ENCODE assay signal across 9 cellular contexts in the genomic region with DNA sequence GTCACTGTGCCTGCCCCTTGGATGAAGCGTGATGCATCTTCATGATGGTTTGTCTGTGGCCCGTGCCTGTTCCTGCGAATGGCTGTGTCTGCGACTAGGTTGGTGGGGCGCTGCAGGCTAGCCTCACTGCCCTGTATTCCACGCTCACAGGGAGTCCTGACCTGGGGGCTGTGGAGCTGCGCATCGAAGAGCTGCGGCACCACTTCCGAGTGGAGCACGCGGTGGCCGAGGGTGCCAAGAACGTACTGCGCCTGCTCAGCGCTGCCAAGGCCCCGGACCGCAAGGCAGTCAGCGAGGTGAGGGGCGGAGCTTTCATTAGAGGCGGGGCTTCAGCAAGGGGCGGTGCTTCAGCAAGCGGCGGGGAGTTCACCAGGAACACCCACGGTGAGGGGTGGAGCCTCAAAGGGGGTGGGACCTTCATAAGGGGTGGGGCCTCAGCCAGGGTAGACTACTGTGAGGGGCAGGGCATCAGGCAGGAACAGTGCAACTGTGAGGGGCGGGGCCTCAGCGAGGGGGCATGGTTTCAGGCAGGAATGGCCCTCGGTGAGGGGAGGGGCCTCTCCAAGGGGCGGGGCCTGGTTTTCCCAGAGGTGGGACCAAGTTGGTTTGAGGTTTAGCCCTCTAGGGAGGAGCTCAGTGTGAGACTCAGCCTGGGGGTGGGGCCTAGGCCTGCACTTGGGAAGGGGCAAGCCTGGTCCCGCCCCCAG. TPM values are rescaled to one million over a fixed set of nuclear protein-coding genes. Genes with fewer than 3 reads are reported as not detected.
A peak's percentile ranks its signal among the peaks of the same experiment; 100 is the strongest.
DNase-seq lines count a peak whose midpoint lies in the region; ATAC-seq and TF ChIP-seq lines count a peak whose summit lies in the region.
"Had no signal": no experiment of that assay in that cellular context is flagged by ENCODE, and none has a peak within 500 bp of the region (broad histone marks: within the 10 kb centered on the region; RNA-seq: fewer than 3 reads in every experiment).

No MANE protein-coding gene starts in this region.

- POLR2A ChIA-PET in PC-9 (lab: Charles Lee; ENCODE audit: unreplicated experiment): no interaction called here

- peaks cover 49% of the 10 kb centered on the region for H3K36me3 ChIP-seq in PC-9 (ENCODE audit: low read depth)

- H3K9me3 Mint-ChIP-seq in activated T-cell treated with anti-CD3 and anti-CD28 coated beads, Interleukin-2, amount 50 U/mL, for 4 hours: no peaks in the 10 kb centered on the region
- H3K9me3 Mint-ChIP-seq: T-helper 1 cell treated with Interleukin-12 subunit alpha and Interleukin-12 subunit beta and Interleukin-4 antibody, amounts not matched to agents 30 μg/mL and 1 μg/mL, for 36 hours had no signal

- no peak overlapping the region for H3K4me2 ChIP-seq in PC-9

- no TSS peak for BruUV-seq in PC-9 (replicated peaks; lab: Mats Ljungman, UMichigan)

- no peak for TF ChIP-seq CTCF in PC-9 (conservative IDR thresholded peaks at IDR 0.05)

- H2AFZ ChIP-seq in PC-9: no peak overlapping the region

- H3F3A ChIP-seq in PC-9 (ENCODE audit: insufficient read depth, low read depth): peaks cover 38% of the 10 kb centered on the region

- H3K27me3 Mint-ChIP-seq in activated T-cell treated with anti-CD3 and anti-CD28 coated beads, Interleukin-2, amount 50 U/mL, for 4 hours (ENCODE audit: low read depth): no peaks in the 10 kb centered on the region

- no peaks in the 10 kb centered on the region for H3K27me3 ChIP-seq in PC-9 (ENCODE audit: insufficient read depth, low read depth)

- H4K20me1 ChIP-seq in PC-9 (ENCODE audit: insufficient read depth): peaks cover 19% of the 10 kb centered on the region

- DNase-seq in NCI-H146 (lab: John Stamatoyannopoulos, UW) (peak; percentile 35), NCI-H146 treated with DMSO at 0.1 percent for 48 hours (lab: John Stamatoyannopoulos, UW; ENCODE audit: unreplicated experiment) (no peak), PC-9 (peak; percentile 54 to 70), left colon (no peak), OCI-M2 (lab: John Stamatoyannopoulos, UW; ENCODE audit: unreplicated experiment) (no peak), AML-193 (lab: John Stamatoyannopoulos, UW) (no peak), globus pallidus (ENCODE audit: low spot score) (no peak)
- DNase-seq in activated T-cell treated with anti-CD3 and anti-CD28 coated beads, Interleukin-2, amount 50 U/mL, for 4 hours: peak; percentile 33

- peaks cover 12% of the 10 kb centered on the region for H3K4me1 Mint-ChIP-seq in activated T-cell treated with anti-CD3 and anti-CD28 coated beads, Interleukin-2, amount 50 U/mL, for 4 hours (ENCODE audit: low read depth)

- no peaks in the 10 kb centered on the region for H3K9me2 ChIP-seq in PC-9 (ENCODE audit: insufficient read depth)

- H3K79me2 ChIP-seq in PC-9 (ENCODE audit: low read depth): no peaks in the 10 kb centered on the region

- no peaks in the 10 kb centered on the region for H3K4me1 ChIP-seq in PC-9 (replicated peaks; ENCODE audit: insufficient read depth)

- H3K9me3 ChIP-seq in PC-9 (ENCODE audit: insufficient read depth, low read depth): no peaks in the 10 kb centered on the region

- ATAC-seq in activated T-cell treated with anti-CD3 and anti-CD28 coated beads, Interleukin-2, amount 50 U/mL, for 4 hours: peak; percentile 96 to 97
- peak; percentile 38 for ATAC-seq in left colon

- H3K4me3 Mint-ChIP-seq in activated T-cell treated with anti-CD3 and anti-CD28 coated beads, Interleukin-2, amount 50 U/mL, for 4 hours: no peak overlapping the region
- H3K4me3 Mint-ChIP-seq: T-helper 1 cell treated with Interleukin-12 subunit alpha and Interleukin-12 subunit beta and Interleukin-4 antibody, amounts not matched to agents 30 μg/mL and 1 μg/mL, for 36 hours had no signal

- intact Hi-C loops in PC-9 (cut with micrococcal nuclease; ENCODE audit: unreplicated experiment) (no loop called here), left colon (cut with DNase I, micrococcal nuclease) (no loop called here)

- H3K36me3 Mint-ChIP-seq in activated T-cell treated with anti-CD3 and anti-CD28 coated beads, Interleukin-2, amount 50 U/mL, for 4 hours (ENCODE audit: insufficient read depth): peaks cover 36% of the 10 kb centered on the region

- H3K4me3 ChIP-seq in PC-9: no peak overlapping the region

- CTCF ChIA-PET in PC-9 (lab: Charles Lee): no interaction called here

- H3K27ac ChIP-seq in PC-9: no peak overlapping the region

RNA-seq across cellular contexts. Expression of a gene that starts 17.2 kb away (rescaled TPM):
- total RNA-seq in PC-9 (2021) (257 and 417 TPM in 2 replicates), left colon (10 to 100 TPM; 29.3 to 49.6 TPM)
- 100 to 1,000 TPM; 171 to 213 (median 197) TPM for total RNA-seq in activated T-cell treated with anti-CD3 and anti-CD28 coated beads, Interleukin-2, amount 50 U/mL, for 4 hours

RNA-seq across cellular contexts. Expression of a gene that starts 24.8 kb away (rescaled TPM):
- 1.4 TPM in 2 replicates for total RNA-seq in PC-9 (2021)
- under 1 TPM in 1 of 3 donors, not detected in 2; 0.19 TPM for total RNA-seq in activated T-cell treated with anti-CD3 and anti-CD28 coated beads, Interleukin-2, amount 50 U/mL, for 4 hours
- total RNA-seq in left colon: under 1 TPM; 0.52 to 0.84 TPM

RNA-seq across cellular contexts. Expression of a gene that starts 31.2 kb away (rescaled TPM):
- 66.5 and 67.4 TPM in 2 replicates for total RNA-seq in PC-9 (2021)
- 100 to 1,000 TPM; 538 to 557 (median 548) TPM for total RNA-seq in activated T-cell treated with anti-CD3 and anti-CD28 coated beads, Interleukin-2, amount 50 U/mL, for 4 hours
- 10 to 100 TPM; 55.3 to 85.8 TPM for total RNA-seq in left colon

RNA-seq across cellular contexts. Expression of a gene that starts 45.6 kb away (rescaled TPM):
- total RNA-seq in PC-9 (2021) (205 and 259 TPM in 2 replicates), left colon (100 to 1,000 TPM; 310 to 395 TPM)
- total RNA-seq in activated T-cell treated with anti-CD3 and anti-CD28 coated beads, Interleukin-2, amount 50 U/mL, for 4 hours: 10 to 100 TPM; 42.5 to 49.8 (median 44.3) TPM

Comparison
In these comparisons a context has a peak if more than half of its experiments do, and no peak if none do; other contexts are left out.
1. DNase-seq: peak in NCI-H146 (single experiment), PC-9 (2 of 2) and activated T-cell treated with anti-CD3 and anti-CD28 coated beads, Interleukin-2, amount 50 U/mL, for 4 hours (single experiment); none in NCI-H146 treated with DMSO at 0.1 percent for 48 hours (single experiment), left colon (0 of 2), OCI-M2 (single experiment), AML-193 (0 of 2) and globus pallidus (single experiment).